Comparison of ENCODE assay signal across 13 cellular contexts in genomic region chr6:143680157-143680556, GRCh38. TPM values are rescaled to one million over a fixed set of nuclear protein-coding genes. Genes with fewer than 3 reads are reported as not detected.
DNase-seq lines count a peak whose midpoint lies in the region; ATAC-seq, FAIRE-seq and TF ChIP-seq lines count a peak whose summit lies in the region.
"Had no signal": no experiment of that assay in that cellular context is flagged by ENCODE, and none has a peak within 500 bp of the region (broad histone marks: within the 10 kb centered on the region; RNA-seq: fewer than 3 reads in every experiment).

No MANE protein-coding gene starts in this region.

- no peaks in the 10 kb centered on the region for H3K27me3 ChIP-seq in ACC112 (ENCODE audit: insufficient read depth, low read length)
- H3K27me3 ChIP-seq in PC-9 (ENCODE audit: insufficient read depth, low read depth) = no peaks in the 10 kb centered on the region
- no peaks in the 10 kb centered on the region for H3K27me3 ChIP-seq in fibroblast of lung (ENCODE audit: control insufficient read depth, insufficient read depth, low read length)
- H3K27me3 ChIP-seq in small intestine (ENCODE audit: control insufficient read depth in 2 of 2, insufficient read depth in 2 of 2, low read length in 2 of 2) = no peaks in the 10 kb centered on the region

- peak overlapping the region; percentile 68 for H2AFZ ChIP-seq in ACC112 (ENCODE audit: low read length, unreplicated experiment)
- H2AFZ ChIP-seq in PC-9 = no peak overlapping the region
- H2AFZ ChIP-seq in fibroblast of lung (ENCODE audit: low read length) = no peak overlapping the region

- peaks cover 62% of the 10 kb centered on the region for H3K4me1 Mint-ChIP-seq in osteocyte (ENCODE audit: unreplicated experiment)
- peaks cover 10% of the 10 kb centered on the region for H3K4me1 Mint-ChIP-seq in activated T-helper 2 cell treated with anti-CD3 and anti-CD28 coated beads, Interferon-gamma antibody, Interleukin-2, Interleukin-4, amounts not matched to agents 10 μg/mL and 5 μg/mL and 100 μg/mL, durations not matched to agents 14 hours and 24 hours and 36 hours (ENCODE audit: low read depth)

- no peak for FAIRE-seq in small intestine (lab: Jason Lieb, UNC)
- FAIRE-seq: kidney had no signal

- H3K27ac ChIP-seq in ACC112 (ENCODE audit: low read depth, low read length) (no peak overlapping the region), PC-9 (no peak overlapping the region), fibroblast of lung (ENCODE audit: insufficient read depth, low read length) (peak overlapping the region; percentile 47), small intestine (ENCODE audit: low read depth in 1 of 2, low read length in 1 of 2) (no peak overlapping the region)

- H3K9me3 ChIP-seq in PC-9 (ENCODE audit: insufficient read depth, low read depth) (peaks cover 12% of the 10 kb centered on the region; the same call in 1 of the 2 replicates), fibroblast of lung (ENCODE audit: control insufficient read depth, insufficient read depth, low read depth, low read length) (no peaks in the 10 kb centered on the region), small intestine (ENCODE audit: control insufficient read depth, low read depth) (no peaks in the 10 kb centered on the region)

- DNase-seq in PC-9 = no peak
- peak in 1 of 2 donors; percentile 31 for DNase-seq in fibroblast of lung (ENCODE audit: low read depth in 2 of 2)
- DNase-seq in osteocyte (ENCODE audit: extremely low spot score, unreplicated experiment) = no peak
- no peak for DNase-seq in small intestine
- DNase-seq in activated T-helper 2 cell treated with anti-CD3 and anti-CD28 coated beads, Interferon-gamma antibody, Interleukin-2, Interleukin-4, amounts not matched to agents 10 μg/mL and 5 μg/mL and 100 μg/mL, durations not matched to agents 14 hours and 24 hours and 36 hours (ENCODE audit: low spot score) = no peak
- DNase-seq in activated CD4-positive, CD25-positive, alpha-beta regulatory T cell treated with anti-CD3 and anti-CD28 coated beads, Interleukin-2, amount 50 U/mL, for 72 hours = no peak
- DNase-seq: activated CD4-positive, alpha-beta memory T cell treated with anti-CD3 and anti-CD28 coated beads, Interleukin-2, amount 10 ng/mL, durations not matched to agents 7 days and 5 days; AML-193; EL; kidney had no signal

- H3K36me3 ChIP-seq in ACC112 (ENCODE audit: insufficient read depth, low read length) (peaks cover 16% of the 10 kb centered on the region; the same call in 1 of the 2 replicates), PC-9 (ENCODE audit: low read depth) (no peaks in the 10 kb centered on the region), fibroblast of lung (ENCODE audit: control insufficient read depth, insufficient read depth, low read length) (no peaks in the 10 kb centered on the region), small intestine (ENCODE audit: control insufficient read depth in 2 of 2, insufficient read depth in 2 of 2, low read length in 2 of 2) (no peaks in the 10 kb centered on the region)

- ATAC-seq in GM19324 (IDR thresholded peaks at IDR 0.05; ENCODE audit: low FRiP score, unreplicated experiment) = no peak
- ATAC-seq: activated naive CD4-positive, alpha-beta T cell treated with anti-CD3 and anti-CD28 coated beads, Interleukin-2, amount 50 U/mL, for 72 hours had no signal

- peaks cover 35% of the 10 kb centered on the region for H3K36me3 Mint-ChIP-seq in osteocyte (ENCODE audit: unreplicated experiment)
- H3K36me3 Mint-ChIP-seq in activated T-helper 2 cell treated with anti-CD3 and anti-CD28 coated beads, Interferon-gamma antibody, Interleukin-2, Interleukin-4, amounts not matched to agents 10 μg/mL and 5 μg/mL and 100 μg/mL, durations not matched to agents 14 hours and 24 hours and 36 hours (ENCODE audit: low read depth) = peaks cover 15% of the 10 kb centered on the region

- intact Hi-C loops in PC-9 (cut with micrococcal nuclease; ENCODE audit: unreplicated experiment) = no loop called here
- intact Hi-C loops in activated T-helper 2 cell treated with anti-CD3 and anti-CD28 coated beads, Interferon-gamma antibody, Interleukin-2, Interleukin-4, amounts not matched to agents 10 μg/mL and 5 μg/mL and 100 μg/mL, durations not matched to agents 14 hours and 24 hours and 36 hours (cut with micrococcal nuclease) = no loop called here

- BruUV-seq in PC-9 (replicated peaks; lab: Mats Ljungman, UMichigan) = no TSS peak

- H4K20me1 ChIP-seq in PC-9 (ENCODE audit: insufficient read depth) (no peaks in the 10 kb centered on the region), fibroblast of lung (ENCODE audit: control insufficient read depth, extremely low read depth, insufficient read depth, low read length) (no peaks in the 10 kb centered on the region)

- no peak for TF ChIP-seq CTCF in PC-9 (conservative IDR thresholded peaks at IDR 0.05)
- no peak for TF ChIP-seq CTCF in fibroblast of lung (conservative IDR thresholded peaks at IDR 0.05 in 1 of 2, IDR thresholded peaks at IDR 0.05 in 1 of 2; ENCODE audit: low read depth in 1 of 2, low read length in 2 of 2)
- no peak for TF ChIP-seq CTCF in osteocyte (IDR thresholded peaks at IDR 0.05)

- CTCF ChIA-PET in PC-9 (lab: Charles Lee) = no interaction called here

- 65 to 85% (median 81%) methylated on average over 5 of the region's 5 CpGs for WGBS in small intestine, 3 donors

- H3K4me3 Mint-ChIP-seq in osteocyte (ENCODE audit: unreplicated experiment) = peak overlapping the region; percentile 88
- H3K4me3 Mint-ChIP-seq in activated T-helper 2 cell treated with anti-CD3 and anti-CD28 coated beads, Interferon-gamma antibody, Interleukin-2, Interleukin-4, amounts not matched to agents 10 μg/mL and 5 μg/mL and 100 μg/mL, durations not matched to agents 14 hours and 24 hours and 36 hours (ENCODE audit: low read depth) = no peak overlapping the region
- H3K4me3 Mint-ChIP-seq: activated CD4-positive, alpha-beta memory T cell treated with anti-CD3 and anti-CD28 coated beads, Interleukin-2, amount 10 ng/mL, durations not matched to agents 7 days and 5 days had no signal

- H3K4me3 ChIP-seq in ACC112 (ENCODE audit: low read depth, low read length) (peak overlapping the region; percentile 87), PC-9 (peak overlapping the region; percentile 95; the same call in 1 of the 2 replicates), fibroblast of lung (replicated peaks in 1 of 4; ENCODE audit: control extremely low read depth in 1 of 4, insufficient read depth in 1 of 4, low read depth in 3 of 4, low read length in 4 of 4) (peak overlapping the region; percentile 59 to 99 (median 84)), small intestine (ENCODE audit: low read depth in 1 of 2, low read length in 2 of 2) (no peak overlapping the region)

- no peaks in the 10 kb centered on the region for H3K9me2 ChIP-seq in PC-9 (ENCODE audit: insufficient read depth)

- peaks cover 30% of the 10 kb centered on the region for H3K9me3 Mint-ChIP-seq in osteocyte (ENCODE audit: unreplicated experiment)
- H3K9me3 Mint-ChIP-seq in activated T-helper 2 cell treated with anti-CD3 and anti-CD28 coated beads, Interferon-gamma antibody, Interleukin-2, Interleukin-4, amounts not matched to agents 10 μg/mL and 5 μg/mL and 100 μg/mL, durations not matched to agents 14 hours and 24 hours and 36 hours = peaks cover 10% of the 10 kb centered on the region

- no peaks in the 10 kb centered on the region for H3K27me3 Mint-ChIP-seq in osteocyte (ENCODE audit: unreplicated experiment)
- peaks cover 33% of the 10 kb centered on the region for H3K27me3 Mint-ChIP-seq in activated T-helper 2 cell treated with anti-CD3 and anti-CD28 coated beads, Interferon-gamma antibody, Interleukin-2, Interleukin-4, amounts not matched to agents 10 μg/mL and 5 μg/mL and 100 μg/mL, durations not matched to agents 14 hours and 24 hours and 36 hours (ENCODE audit: low read depth)

- peaks cover 33% of the 10 kb centered on the region for H3K4me1 ChIP-seq in ACC112 (ENCODE audit: control insufficient read depth, insufficient read depth, low read length, unreplicated experiment)
- peaks cover 48% of the 10 kb centered on the region for H3K4me1 ChIP-seq in PC-9 (replicated peaks; ENCODE audit: insufficient read depth)
- peaks cover 7% of the 10 kb centered on the region for H3K4me1 ChIP-seq in fibroblast of lung (ENCODE audit: control insufficient read depth, extremely low read depth, insufficient read depth, low read length)
- no peaks in the 10 kb centered on the region for H3K4me1 ChIP-seq in small intestine (ENCODE audit: control insufficient read depth in 2 of 2, insufficient read depth in 1 of 2, low read depth in 1 of 2, low read length in 1 of 2)

- H3K79me2 ChIP-seq in ACC112 (ENCODE audit: control insufficient read depth, insufficient read depth, low read length, unreplicated experiment) = peaks cover 58% of the 10 kb centered on the region
- H3K79me2 ChIP-seq in PC-9 (ENCODE audit: low read depth) = peaks cover 72% of the 10 kb centered on the region
- H3K79me2 ChIP-seq in fibroblast of lung (ENCODE audit: control insufficient read depth, insufficient read depth, low read length) = peaks cover 50% of the 10 kb centered on the region

- peak overlapping the region; percentile 98 for H3K4me2 ChIP-seq in PC-9
- H3K4me2 ChIP-seq in fibroblast of lung (ENCODE audit: extremely low read depth, insufficient read depth, low read length) = peak overlapping the region; percentile 96

- H3K27ac Mint-ChIP-seq in osteocyte (ENCODE audit: unreplicated experiment) = peak overlapping the region; percentile 87
- H3K27ac Mint-ChIP-seq in activated T-helper 2 cell treated with anti-CD3 and anti-CD28 coated beads, Interferon-gamma antibody, Interleukin-2, Interleukin-4, amounts not matched to agents 10 μg/mL and 5 μg/mL and 100 μg/mL, durations not matched to agents 14 hours and 24 hours and 36 hours = no peak overlapping the region
- H3K27ac Mint-ChIP-seq: activated CD4-positive, alpha-beta memory T cell treated with anti-CD3 and anti-CD28 coated beads, Interleukin-2, amount 10 ng/mL, durations not matched to agents 7 days and 5 days; activated naive CD4-positive, alpha-beta T cell treated with anti-CD3 and anti-CD28 coated beads, Interleukin-2, amount 50 U/mL, for 72 hours had no signal

- peaks cover 22% of the 10 kb centered on the region for H3F3A ChIP-seq in PC-9 (ENCODE audit: insufficient read depth, low read depth)

- peak overlapping the region; percentile 16 for H3K9ac ChIP-seq in fibroblast of lung (ENCODE audit: insufficient read depth, low read length)

- POLR2A ChIA-PET in PC-9 (lab: Charles Lee; ENCODE audit: unreplicated experiment) = no interaction called here

RNA-seq across cellular contexts. Expression of gene PHACTR2, which starts 2.4 kb away (rescaled TPM):
- total RNA-seq in PC-9 (2021) (32.8 and 39.8 TPM in 2 replicates), fibroblast of lung (25.2 and 40.1 TPM in 2 replicates), osteocyte (295 and 312 TPM in 2 replicates)
- polyA plus RNA-seq in fibroblast of lung (45.5 and 55.0 TPM in 2 replicates), small intestine (1 to 10 TPM; 6.8 to 9.1 (median 8.1) TPM)
- 17.7 and 22.9 TPM in 2 replicates for polyA plus RNA-seq in fibroblast of lung (2012)
- 20.8 and 30.2 TPM in 2 replicates for polyA minus RNA-seq in fibroblast of lung (ENCODE audit: low replicate concordance)
- 41.0 and 45.4 TPM in 2 replicates for total RNA-seq in activated T-helper 2 cell treated with anti-CD3 and anti-CD28 coated beads, Interferon-gamma antibody, Interleukin-2, Interleukin-4, amounts not matched to agents 10 μg/mL and 5 μg/mL and 100 μg/mL, durations not matched to agents 14 hours and 24 hours and 36 hours

Comparison
In these comparisons a context has a peak if more than half of its experiments do, and no peak if none do; other contexts are left out.
1. H3K4me3 ChIP-seq: peak in ACC112 (single experiment), PC-9 (single experiment) and fibroblast of lung (4 of 4); none in small intestine (0 of 2).